1 cellular context compared by ENCODE assay signal in genomic region chr3:98732239-98733054, GRCh38.
TF ChIP-seq lines count a peak whose summit lies in the region.

No MANE protein-coding gene starts in this region.

TF ChIP-seq in HepG2, 621 proteins besides CTCF, POLR2A, EP300 and RAD21 (continued from another document and continues in another):
- no peak for TF ChIP-seq ZBTB44 (CRISPR knock-in tag; IDR thresholded peaks at IDR 0.05)
- TF ChIP-seq NFE2 (CRISPR knock-in tag; IDR thresholded peaks at IDR 0.05): no peak
- TF ChIP-seq ZNF230 (CRISPR knock-in tag; IDR thresholded peaks at IDR 0.05): no peak; the same call in 1 of the 2 replicates
- TF ChIP-seq RNF2 (conservative IDR thresholded peaks at IDR 0.05; ENCODE audit: low read depth): no peak
- TF ChIP-seq HOXA9 (CRISPR knock-in tag; IDR thresholded peaks at IDR 0.05; ENCODE audit: borderline replicate concordance): no peak
- TF ChIP-seq ZKSCAN8 (CRISPR knock-in tag; IDR thresholded peaks at IDR 0.05; ENCODE audit: borderline replicate concordance): no peak
- TF ChIP-seq, protein P1, sequence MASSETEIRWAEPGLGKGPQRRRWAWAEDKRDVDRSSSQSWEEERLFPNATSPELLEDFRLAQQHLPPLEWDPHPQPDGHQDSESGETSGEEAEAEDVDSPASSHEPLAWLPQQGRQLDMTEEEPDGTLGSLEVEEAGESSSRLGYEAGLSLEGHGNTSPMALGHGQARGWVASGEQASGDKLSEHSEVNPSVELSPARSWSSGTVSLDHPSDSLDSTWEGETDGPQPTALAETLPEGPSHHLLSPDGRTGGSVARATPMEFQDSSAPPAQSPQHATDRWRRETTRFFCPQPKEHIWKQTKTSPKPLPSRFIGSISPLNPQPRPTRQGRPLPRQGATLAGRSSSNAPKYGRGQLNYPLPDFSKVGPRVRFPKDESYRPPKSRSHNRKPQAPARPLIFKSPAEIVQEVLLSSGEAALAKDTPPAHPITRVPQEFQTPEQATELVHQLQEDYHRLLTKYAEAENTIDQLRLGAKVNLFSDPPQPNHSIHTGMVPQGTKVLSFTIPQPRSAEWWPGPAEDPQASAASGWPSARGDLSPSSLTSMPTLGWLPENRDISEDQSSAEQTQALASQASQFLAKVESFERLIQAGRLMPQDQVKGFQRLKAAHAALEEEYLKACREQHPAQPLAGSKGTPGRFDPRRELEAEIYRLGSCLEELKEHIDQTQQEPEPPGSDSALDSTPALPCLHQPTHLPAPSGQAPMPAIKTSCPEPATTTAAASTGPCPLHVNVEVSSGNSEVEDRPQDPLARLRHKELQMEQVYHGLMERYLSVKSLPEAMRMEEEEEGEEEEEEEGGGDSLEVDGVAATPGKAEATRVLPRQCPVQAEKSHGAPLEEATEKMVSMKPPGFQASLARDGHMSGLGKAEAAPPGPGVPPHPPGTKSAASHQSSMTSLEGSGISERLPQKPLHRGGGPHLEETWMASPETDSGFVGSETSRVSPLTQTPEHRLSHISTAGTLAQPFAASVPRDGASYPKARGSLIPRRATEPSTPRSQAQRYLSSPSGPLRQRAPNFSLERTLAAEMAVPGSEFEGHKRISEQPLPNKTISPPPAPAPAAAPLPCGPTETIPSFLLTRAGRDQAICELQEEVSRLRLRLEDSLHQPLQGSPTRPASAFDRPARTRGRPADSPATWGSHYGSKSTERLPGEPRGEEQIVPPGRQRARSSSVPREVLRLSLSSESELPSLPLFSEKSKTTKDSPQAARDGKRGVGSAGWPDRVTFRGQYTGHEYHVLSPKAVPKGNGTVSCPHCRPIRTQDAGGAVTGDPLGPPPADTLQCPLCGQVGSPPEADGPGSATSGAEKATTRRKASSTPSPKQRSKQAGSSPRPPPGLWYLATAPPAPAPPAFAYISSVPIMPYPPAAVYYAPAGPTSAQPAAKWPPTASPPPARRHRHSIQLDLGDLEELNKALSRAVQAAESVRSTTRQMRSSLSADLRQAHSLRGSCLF (CRISPR knock-in tag; IDR thresholded peaks at IDR 0.05; ENCODE audit: borderline replicate concordance): no peak
- no peak for TF ChIP-seq KDM4B (CRISPR knock-in tag; IDR thresholded peaks at IDR 0.05)
- TF ChIP-seq ZMYM4 (CRISPR knock-in tag; IDR thresholded peaks at IDR 0.05): no peak
- peak; percentile 5; the same call in 1 of the 2 replicates for TF ChIP-seq EEA1 (CRISPR knock-in tag; IDR thresholded peaks at IDR 0.05; ENCODE audit: borderline replicate concordance)
- no peak for TF ChIP-seq ETS1 (CRISPR knock-in tag; IDR thresholded peaks at IDR 0.05)
- peak; percentile 68 for TF ChIP-seq PHF8 (CRISPR knock-in tag; IDR thresholded peaks at IDR 0.05)
- peak; percentile 58; the same call in 1 of the 2 replicates for TF ChIP-seq TARDBP (CRISPR knock-in tag; IDR thresholded peaks at IDR 0.05)
- TF ChIP-seq REXO4 (CRISPR knock-in tag; IDR thresholded peaks at IDR 0.05; ENCODE audit: borderline replicate concordance): no peak
- peak; percentile 61; the same call in 1 of the 2 replicates for TF ChIP-seq ZNF878 (CRISPR knock-in tag; IDR thresholded peaks at IDR 0.05)
- TF ChIP-seq FOXP1 (IDR thresholded peaks at IDR 0.05): no peak
- peak; percentile 48; the same call in 1 of the 2 replicates for TF ChIP-seq FOXP1 (CRISPR knock-in tag; IDR thresholded peaks at IDR 0.05)
- TF ChIP-seq ZNF44 (CRISPR knock-in tag; IDR thresholded peaks at IDR 0.05): no peak
- no peak for TF ChIP-seq MIER3 (CRISPR knock-in tag; IDR thresholded peaks at IDR 0.05; ENCODE audit: borderline replicate concordance)
- peak; percentile 74; the same call in 1 of the 2 replicates for TF ChIP-seq ZSCAN21 (CRISPR knock-in tag; IDR thresholded peaks at IDR 0.05; ENCODE audit: borderline replicate concordance)
- TF ChIP-seq MED1 (CRISPR knock-in tag; IDR thresholded peaks at IDR 0.05): no peak
- TF ChIP-seq NCOR1 (IDR thresholded peaks at IDR 0.05; ENCODE audit: borderline replicate concordance, low read length): no peak; the same call in 1 of the 2 replicates
- TF ChIP-seq ZNF572 (CRISPR knock-in tag; IDR thresholded peaks at IDR 0.05): peak; percentile 78; the same call in 1 of the 2 replicates
- no peak for TF ChIP-seq ARHGAP35 (CRISPR knock-in tag; IDR thresholded peaks at IDR 0.05; ENCODE audit: borderline replicate concordance)
- no peak; the same call in 1 of the 2 replicates for TF ChIP-seq ZNF234 (CRISPR knock-in tag; conservative IDR thresholded peaks at IDR 0.05)
- no peak for TF ChIP-seq KLF16 (CRISPR knock-in tag; IDR thresholded peaks at IDR 0.05)
- TF ChIP-seq PAF1 (CRISPR knock-in tag; IDR thresholded peaks at IDR 0.05): no peak
- TF ChIP-seq ZNF276 (CRISPR knock-in tag; IDR thresholded peaks at IDR 0.05; ENCODE audit: low read depth): peak; percentile 35; the same call in 1 of the 2 replicates
- TF ChIP-seq ZBTB14 (CRISPR knock-in tag; IDR thresholded peaks at IDR 0.05): peak; percentile 51; the same call in 1 of the 2 replicates
- no peak for TF ChIP-seq ATF4 (CRISPR knock-in tag; IDR thresholded peaks at IDR 0.05)
- TF ChIP-seq, protein P2, sequence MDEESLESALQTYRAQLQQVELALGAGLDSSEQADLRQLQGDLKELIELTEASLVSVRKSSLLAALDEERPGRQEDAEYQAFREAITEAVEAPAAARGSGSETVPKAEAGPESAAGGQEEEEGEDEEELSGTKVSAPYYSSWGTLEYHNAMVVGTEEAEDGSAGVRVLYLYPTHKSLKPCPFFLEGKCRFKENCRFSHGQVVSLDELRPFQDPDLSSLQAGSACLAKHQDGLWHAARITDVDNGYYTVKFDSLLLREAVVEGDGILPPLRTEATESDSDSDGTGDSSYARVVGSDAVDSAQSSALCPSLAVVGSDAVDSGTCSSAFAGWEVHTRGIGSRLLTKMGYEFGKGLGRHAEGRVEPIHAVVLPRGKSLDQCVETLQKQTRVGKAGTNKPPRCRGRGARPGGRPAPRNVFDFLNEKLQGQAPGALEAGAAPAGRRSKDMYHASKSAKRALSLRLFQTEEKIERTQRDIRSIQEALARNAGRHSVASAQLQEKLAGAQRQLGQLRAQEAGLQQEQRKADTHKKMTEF (CRISPR knock-in tag; IDR thresholded peaks at IDR 0.05): peak; percentile 21; the same call in 1 of the 2 replicates
- TF ChIP-seq, protein P3, sequence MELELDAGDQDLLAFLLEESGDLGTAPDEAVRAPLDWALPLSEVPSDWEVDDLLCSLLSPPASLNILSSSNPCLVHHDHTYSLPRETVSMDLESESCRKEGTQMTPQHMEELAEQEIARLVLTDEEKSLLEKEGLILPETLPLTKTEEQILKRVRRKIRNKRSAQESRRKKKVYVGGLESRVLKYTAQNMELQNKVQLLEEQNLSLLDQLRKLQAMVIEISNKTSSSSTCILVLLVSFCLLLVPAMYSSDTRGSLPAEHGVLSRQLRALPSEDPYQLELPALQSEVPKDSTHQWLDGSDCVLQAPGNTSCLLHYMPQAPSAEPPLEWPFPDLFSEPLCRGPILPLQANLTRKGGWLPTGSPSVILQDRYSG (CRISPR knock-in tag; IDR thresholded peaks at IDR 0.05): no peak
- no peak for TF ChIP-seq ISX (CRISPR knock-in tag; conservative IDR thresholded peaks at IDR 0.05)
- TF ChIP-seq MAFG (CRISPR knock-in tag; IDR thresholded peaks at IDR 0.05): no peak
- no peak for TF ChIP-seq HCFC1 (IDR thresholded peaks at IDR 0.05; ENCODE audit: low read depth, low read length)
- TF ChIP-seq ZNF121 (CRISPR knock-in tag; IDR thresholded peaks at IDR 0.05): no peak
- no peak for TF ChIP-seq FOSL1 (CRISPR knock-in tag; IDR thresholded peaks at IDR 0.05; ENCODE audit: borderline replicate concordance)
- no peak for TF ChIP-seq KLF15 (CRISPR knock-in tag; IDR thresholded peaks at IDR 0.05; ENCODE audit: borderline replicate concordance)
- peak; percentile 17; the same call in 1 of the 2 replicates for TF ChIP-seq MED13 (CRISPR knock-in tag; IDR thresholded peaks at IDR 0.05)
- TF ChIP-seq ZSCAN31 (CRISPR knock-in tag; IDR thresholded peaks at IDR 0.05; ENCODE audit: low read depth): no peak
- TF ChIP-seq ZNF607 (CRISPR knock-in tag; IDR thresholded peaks at IDR 0.05; ENCODE audit: borderline replicate concordance): no peak
- no peak for TF ChIP-seq DMTF1 (CRISPR knock-in tag; IDR thresholded peaks at IDR 0.05)
- TF ChIP-seq ZNF556 (CRISPR knock-in tag; IDR thresholded peaks at IDR 0.05; ENCODE audit: borderline replicate concordance): peak; percentile 83
- TF ChIP-seq CC2D1A (CRISPR knock-in tag; IDR thresholded peaks at IDR 0.05): no peak
- peak; percentile 61; the same call in 1 of the 2 replicates for TF ChIP-seq FOXK2 (IDR thresholded peaks at IDR 0.05)
- no peak for TF ChIP-seq CREBL2 (CRISPR knock-in tag; IDR thresholded peaks at IDR 0.05; ENCODE audit: borderline replicate concordance)
